Comparison of ENCODE assay signal across 15 cellular contexts in genomic region chr13:27665333-27665732, GRCh38. TPM values are rescaled to one million over a fixed set of nuclear protein-coding genes. Genes with fewer than 3 reads are reported as not detected.
DNase-seq lines count a peak whose midpoint lies in the region; FAIRE-seq and TF ChIP-seq lines count a peak whose summit lies in the region.
"Had no signal": no experiment of that assay in that cellular context is flagged by ENCODE, and none has a peak within 500 bp of the region (broad histone marks: within the 10 kb centered on the region; RNA-seq: fewer than 3 reads in every experiment).

No MANE protein-coding gene starts in this region.

- BruUV-seq in mammary epithelial cell (replicated peaks; lab: Mats Ljungman, UMichigan): no TSS peak

- DNase-seq in HTR-8/SVneo (ENCODE audit: insufficient read length, low spot score): peak; percentile 2
- no peak for DNase-seq in mammary epithelial cell
- peak; percentile 9 for DNase-seq in left kidney (ENCODE audit: low read depth, low spot score)
- DNase-seq in DMS79 (lab: John Stamatoyannopoulos, UW): no peak
- no peak for DNase-seq in SHP77 treated with DMSO at 0.1 percent for 48 hours (lab: John Stamatoyannopoulos, UW)
- no peak for DNase-seq in HCEC 1CT
- DNase-seq in urothelium cell line (ENCODE audit: low spot score): no peak
- DNase-seq: activated CD8-positive, alpha-beta T cell treated with anti-CD3 and anti-CD28 coated beads, Interleukin-2, amount 10 ng/mL, durations not matched to agents 7 days and 5 days; activated gamma-delta T cell treated with Interleukin-2 at 50 U/mL for 16 hours; foreskin fibroblast; left colon; NCI-H187 treated with DMSO at 0.1 percent for 48 hours; T-helper 2 cell had no signal

- FAIRE-seq in HTR-8/SVneo (lab: Jason Lieb, UNC) (no peak), urothelium cell line (lab: Jason Lieb, UNC) (no peak)
- FAIRE-seq: H54 had no signal

- H3K27me3 ChIP-seq in mammary epithelial cell (ENCODE audit: insufficient read depth, low read length): no peaks in the 10 kb centered on the region

- no peak overlapping the region for H2AFZ ChIP-seq in mammary epithelial cell (ENCODE audit: low read depth, low read length)

- intact Hi-C loops in mammary epithelial cell (cut with micrococcal nuclease): loop anchor here (1.0 kb wide), 1 partner anchor 161 kb away; no protein-coding TSS in a partner anchor

- CTCF ChIA-PET in mammary epithelial cell (lab: Charles Lee; ENCODE audit: low non-redundant PET): no interaction called here

- in situ Hi-C loops in mammary epithelial cell (cut with MboI; ENCODE audit: low sequenced_read_pairs in 2 of 2): loop anchor here in 1 of 2 donors (25.0 kb wide), 1 partner anchor 147 kb away; no protein-coding TSS in a partner anchor

- no peak overlapping the region for H3K4me3 ChIP-seq in mammary epithelial cell (replicated peaks in 1 of 3; ENCODE audit: insufficient read depth in 1 of 3, low read depth in 2 of 3, low read length in 3 of 3)

- TF ChIP-seq CTCF in C4-2B (conservative IDR thresholded peaks at IDR 0.05) (peak; percentile 69), mammary epithelial cell (conservative IDR thresholded peaks at IDR 0.05 in 1 of 2, IDR thresholded peaks at IDR 0.05 in 1 of 2; ENCODE audit: extremely low read depth in 1 of 2, insufficient read depth in 1 of 2, low read depth in 1 of 2, low read length in 2 of 2) (peak; percentile 30 to 65)

- no peaks in the 10 kb centered on the region for H3K36me3 ChIP-seq in mammary epithelial cell (ENCODE audit: insufficient read depth, low read length)

- H4K20me1 ChIP-seq in mammary epithelial cell (ENCODE audit: insufficient read depth, low read length): no peaks in the 10 kb centered on the region

- H3K9me3 ChIP-seq in mammary epithelial cell (replicated peaks; ENCODE audit: insufficient read depth, low read length): no peaks in the 10 kb centered on the region

- peak overlapping the region; percentile 50 for H3K4me2 ChIP-seq in mammary epithelial cell (ENCODE audit: insufficient read depth, low read depth, low read length)

- peaks cover 20% of the 10 kb centered on the region for H3K79me2 ChIP-seq in mammary epithelial cell (ENCODE audit: insufficient read depth, low read length)

- H3K27ac ChIP-seq in C4-2B (no peak overlapping the region), mammary epithelial cell (ENCODE audit: insufficient read depth, low read depth, low read length) (no peak overlapping the region)

- H3K4me1 ChIP-seq in mammary epithelial cell (ENCODE audit: insufficient read depth, low read length): peaks cover 12% of the 10 kb centered on the region

- WGBS in mammary epithelial cell (ENCODE audit: low coverage, missing lambda C conversion rate): 0% methylated on average over 3 of the region's 3 CpGs

- dilution Hi-C loops in mammary epithelial cell (cut with HindIII; ENCODE audit: low sequenced_read_pairs): no loop called here

- H3K9ac ChIP-seq in mammary epithelial cell (ENCODE audit: insufficient read depth, low read length): no peak overlapping the region

RNA-seq across cellular contexts. Expression of gene POLR1D, which starts 43.6 kb away (rescaled TPM):
- total RNA-seq in mammary epithelial cell: 100 to 1,000 TPM in 1 of 2 donors, 10 to 100 TPM in 1; 89.0 to 140 TPM
- polyA plus RNA-seq in mammary epithelial cell: 134 TPM
- 75.5 TPM for polyA minus RNA-seq in mammary epithelial cell

RNA-seq across cellular contexts. Expression of gene LNX2, which starts 45.0 kb away (rescaled TPM):
- total RNA-seq in mammary epithelial cell: 10 to 100 TPM; 16.1 to 26.3 TPM
- 10.0 TPM for polyA plus RNA-seq in mammary epithelial cell
- polyA minus RNA-seq in mammary epithelial cell: 24.8 TPM

Comparison
In these comparisons a context has a peak if more than half of its experiments do, and no peak if none do; other contexts are left out.
1. DNase-seq: peak in HTR-8/SVneo (single experiment) and left kidney (single experiment); none in mammary epithelial cell (single experiment), DMS79 (single experiment), SHP77 treated with DMSO at 0.1 percent for 48 hours (single experiment), HCEC 1CT (single experiment) and urothelium cell line (single experiment).